10 cellular contexts compared by ENCODE assay signal in genomic region chr4:89298788-89299152, GRCh38. TPM values are rescaled to one million over a fixed set of nuclear protein-coding genes. Genes with fewer than 3 reads are reported as not detected.
DNase-seq lines count a peak whose midpoint lies in the region; ATAC-seq and TF ChIP-seq lines count a peak whose summit lies in the region.
"Had no signal": no experiment of that assay in that cellular context is flagged by ENCODE, and none has a peak within 500 bp of the region (broad histone marks: within the 10 kb centered on the region; RNA-seq: fewer than 3 reads in every experiment).

No MANE protein-coding gene starts in this region.

- H3K4me3 Mint-ChIP-seq in endodermal cell = no peak overlapping the region

- H3K4me1 ChIP-seq in endodermal cell (ENCODE audit: control insufficient read depth, insufficient read depth, low read length) = no peaks in the 10 kb centered on the region

- H3K4me3 ChIP-seq in endodermal cell (ENCODE audit: low read length) (no peak overlapping the region), skin epidermis (peak overlapping the region in 3 of 7 experiments; percentile 12 to 14 (median 14))

- H3K27me3 ChIP-seq in endodermal cell (ENCODE audit: control insufficient read depth, insufficient read depth, low read length, poor library complexity, severe bottlenecking) = no peaks in the 10 kb centered on the region

- no peak overlapping the region for H3K27ac Mint-ChIP-seq in endodermal cell

- H3K36me3 ChIP-seq in endodermal cell (ENCODE audit: control insufficient read depth, insufficient read depth, low read length) = no peaks in the 10 kb centered on the region

- peak; percentile 58 for DNase-seq in NCI-H2029 treated with DMSO at 0.1 percent for 48 hours (lab: John Stamatoyannopoulos, UW)
- no peak for DNase-seq in NCI-H2029 (lab: John Stamatoyannopoulos, UW)
- DNase-seq in NOMO-1 (lab: John Stamatoyannopoulos, UW; ENCODE audit: unreplicated experiment in 2 of 2) = peak; percentile 30 to 75
- no peak for DNase-seq in endodermal cell
- no peak for DNase-seq in activated effector memory CD4-positive, alpha-beta T cell treated with anti-CD3 and anti-CD28 coated beads, Interleukin-2, amount 50 U/mL, for 16 hours
- DNase-seq in iPS-NIHi11 (ENCODE audit: low spot score) = no peak
- DNase-seq: NCI-H524 treated with DMSO at 0.1 percent for 48 hours had no signal

- H3K27ac ChIP-seq in endodermal cell (ENCODE audit: low read depth, low read length) (no peak overlapping the region), skin epidermis (peak overlapping the region in 16 of 21 experiments; percentile 5 to 91 (median 58))

- peaks cover 7% of the 10 kb centered on the region for H3K4me1 Mint-ChIP-seq in endodermal cell

- WGBS in endodermal cell (ENCODE audit: insufficient coverage in 1 of 2, insufficient read length in 1 of 2), 2 experiments = 85 to 100% methylated on average over 1 to 2 of the region's 2 CpGs

- H3K9ac ChIP-seq in endodermal cell (ENCODE audit: extremely low read depth, low read length, poor library complexity, severe bottlenecking) = no peak overlapping the region

- H3K36me3 Mint-ChIP-seq in endodermal cell (ENCODE audit: low read depth) = no peaks in the 10 kb centered on the region

- TF ChIP-seq CTCF in endodermal cell (conservative IDR thresholded peaks at IDR 0.05) = peak; percentile 16

- no peak for ATAC-seq in HG03159 (IDR thresholded peaks at IDR 0.05; ENCODE audit: unreplicated experiment)

- no peaks in the 10 kb centered on the region for H3K9me3 ChIP-seq in endodermal cell (ENCODE audit: control insufficient read depth, low read length)

- H3K27me3 Mint-ChIP-seq in endodermal cell (ENCODE audit: insufficient read depth) = no peaks in the 10 kb centered on the region

- H3K9me3 Mint-ChIP-seq in endodermal cell = no peaks in the 10 kb centered on the region

RNA-seq across cellular contexts. Expression of gene GPRIN3, which starts 8.8 kb away (rescaled TPM):
- 1 to 10 TPM; 2.1 to 2.3 TPM for total RNA-seq in endodermal cell
- 1.5 TPM for polyA plus RNA-seq in endodermal cell (2013, experiment 1 of 2)
- 1.4 TPM for polyA plus RNA-seq in endodermal cell (2013, experiment 2 of 2)
- polyA plus RNA-seq: BJ had no signal

Comparison
In these comparisons a context has a peak if more than half of its experiments do, and no peak if none do; other contexts are left out.
1. DNase-seq: peak in NCI-H2029 treated with DMSO at 0.1 percent for 48 hours (single experiment) and NOMO-1 (2 of 2); none in NCI-H2029 (single experiment), endodermal cell (single experiment), activated effector memory CD4-positive, alpha-beta T cell treated with anti-CD3 and anti-CD28 coated beads, Interleukin-2, amount 50 U/mL, for 16 hours (single experiment) and iPS-NIHi11 (single experiment).